In the genomic region with DNA sequence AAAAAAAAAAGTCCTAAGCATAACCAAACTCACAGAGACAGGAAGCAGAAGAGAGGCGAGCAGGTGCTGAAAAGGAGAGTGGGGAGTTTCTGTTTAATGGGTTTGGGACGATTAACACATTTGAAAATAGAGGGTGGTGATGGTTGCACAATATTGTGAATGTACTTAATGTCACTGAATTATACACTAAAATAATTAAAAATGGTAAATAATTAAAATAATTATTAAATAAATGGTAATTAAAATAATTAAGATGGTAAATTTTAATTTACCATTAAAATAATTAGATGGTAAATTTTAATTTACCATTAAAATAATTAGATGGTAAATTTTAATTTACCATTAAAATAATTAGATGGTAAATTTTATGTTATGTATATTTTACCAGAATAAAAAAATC, we compare ENCODE assay signal across 17 cellular contexts.
A peak's percentile ranks its signal among the peaks of the same experiment; 100 is the strongest.
DNase-seq lines count a peak whose midpoint lies in the region; ATAC-seq, FAIRE-seq and TF ChIP-seq lines count a peak whose summit lies in the region.
"Had no signal": no experiment of that assay in that cellular context is flagged by ENCODE, and none has a peak within 500 bp of the region (broad histone marks: within the 10 kb centered on the region; RNA-seq: fewer than 3 reads in every experiment).

No MANE protein-coding gene starts in this region.

- in situ Hi-C loops in HepG2 (cut with HindIII; ENCODE audit: extremely low pct_ligation_motif_present, low pct_unique_long_range_greater_than_20kb) = no loop called here

- no peak for TF ChIP-seq RAD21 in HepG2 (CRISPR knock-in tag; IDR thresholded peaks at IDR 0.05)

- H3K4me3 ChIP-seq in HepG2 (replicated peaks in 1 of 3; ENCODE audit: insufficient read depth in 1 of 3, low read depth in 2 of 3, low read length in 3 of 3) = no peak overlapping the region
- no peak overlapping the region for H3K4me3 ChIP-seq in right lobe of liver
- no peak overlapping the region for H3K4me3 ChIP-seq in body of pancreas

- H3K4me2 ChIP-seq in HepG2 (ENCODE audit: low read depth, low read length) = no peak overlapping the region
- H3K4me2 ChIP-seq: SK-N-SH had no signal

- no TSS peak for BruUV-seq in HepG2 (replicated peaks; lab: Mats Ljungman, UMichigan)

- intact Hi-C loops in HepG2 (cut with micrococcal nuclease; ENCODE audit: unreplicated experiment) = no loop called here
- intact Hi-C loops in right lobe of liver (cut with DNase I) = no loop called here
- intact Hi-C loops in body of pancreas (cut with DNase I) = no loop called here

- FAIRE-seq in HepG2 (lab: Jason Lieb, UNC) = no peak
- peak; percentile 83 for FAIRE-seq in endometrium (lab: Jason Lieb, UNC)

- DNase-seq in HepG2 (ENCODE audit: low spot score) = no peak
- DNase-seq in right lobe of liver = no peak
- peak; percentile 4 for DNase-seq in RPMI8226
- DNase-seq in SKM-1 treated with dmso at 0.1 percent for 144 hours (lab: John Stamatoyannopoulos, UW; ENCODE audit: unreplicated experiment) = no peak
- no peak for DNase-seq in NCI-H1694 treated with DMSO at 0.1 percent for 48 hours (lab: John Stamatoyannopoulos, UW)
- DNase-seq in body of pancreas = no peak
- DNase-seq: CD4-positive, alpha-beta memory T cell; DMS153; H9; NCI-H187; NCI-H2227 treated with DMSO at 0.1 percent for 48 hours; NCI-H510A treated with DMSO at 0.1 percent for 48 hours; NCI-H774; OCI-M1; SHP77 treated with DMSO at 0.1 percent for 48 hours; SK-N-SH had no signal

- no peak for ATAC-seq in HepG2
- no peak for ATAC-seq in right lobe of liver
- no peak for ATAC-seq in body of pancreas

- H3K9ac ChIP-seq in HepG2 (ENCODE audit: insufficient read depth, low read depth, low read length) = no peak overlapping the region
- H3K9ac ChIP-seq: SK-N-SH had no signal

- H2AFZ ChIP-seq in HepG2 (ENCODE audit: low read length) = no peak overlapping the region

- TF ChIP-seq CTCF in HepG2 (CRISPR knock-in tag; IDR thresholded peaks at IDR 0.05) = no peak
- TF ChIP-seq CTCF in right lobe of liver (IDR thresholded peaks at IDR 0.05) = no peak
- TF ChIP-seq CTCF in body of pancreas (IDR thresholded peaks at IDR 0.05) = no peak

- H3K4me1 ChIP-seq in HepG2 (ENCODE audit: insufficient read depth, low read length) (no peaks in the 10 kb centered on the region), right lobe of liver (no peaks in the 10 kb centered on the region), body of pancreas (no peaks in the 10 kb centered on the region)

- CTCF ChIA-PET in HepG2 (lab: Yijun Ruan, JAX; ENCODE audit: low intra/inter-chr PET ratio, low total read pairs) = no interaction called here

- POLR2A ChIA-PET in HepG2 (lab: Yijun Ruan, JAX) = no interaction called here

- no peak overlapping the region for H3K27ac ChIP-seq in HepG2 (ENCODE audit: extremely low read length, insufficient read depth, low read length)
- H3K27ac ChIP-seq in right lobe of liver = no peak overlapping the region
- no peak overlapping the region for H3K27ac ChIP-seq in body of pancreas

- H4K20me1 ChIP-seq in HepG2 (ENCODE audit: insufficient read depth, low read length) = no peaks in the 10 kb centered on the region

- no peak for TF ChIP-seq POLR2A in HepG2 (IDR thresholded peaks at IDR 0.05; ENCODE audit: insufficient read depth in 1 of 2, low read depth in 2 of 2, low read length in 2 of 2)
- no peak for TF ChIP-seq POLR2A in right lobe of liver (IDR thresholded peaks at IDR 0.05)
- TF ChIP-seq POLR2A in body of pancreas (IDR thresholded peaks at IDR 0.05) = no peak

- H3K79me2 ChIP-seq in HepG2 (ENCODE audit: insufficient read depth, low read length) = no peaks in the 10 kb centered on the region

- no peak for TF ChIP-seq EP300 in HepG2 (IDR thresholded peaks at IDR 0.05; ENCODE audit: low read depth in 2 of 2, low read length in 2 of 2)
- no peak for TF ChIP-seq EP300 in HepG2 (CRISPR knock-in tag; IDR thresholded peaks at IDR 0.05; ENCODE audit: borderline replicate concordance)

- H3K9me3 ChIP-seq in HepG2 (ENCODE audit: low read length) (no peaks in the 10 kb centered on the region), right lobe of liver (no peaks in the 10 kb centered on the region), body of pancreas (no peaks in the 10 kb centered on the region)
- H3K9me3 ChIP-seq: SK-N-SH had no signal

- WGBS in HepG2 (ENCODE audit: low lambda C conversion rate) = 98% methylated on average over 2 of the region's 2 CpGs
- 73% methylated on average over 2 of the region's 2 CpGs for WGBS in right lobe of liver (ENCODE audit: insufficient coverage, low coverage, low lambda C conversion rate, missing lambda C conversion rate)
- 88 to 91% methylated on average over 2 of the region's 2 CpGs for WGBS in body of pancreas, 2 donors

- peaks cover 28 to 70% of the 10 kb centered on the region in 2 experiments for H3K36me3 ChIP-seq in HepG2 (replicated peaks in 1 of 2; ENCODE audit: control insufficient read depth in 1 of 2, insufficient read depth in 2 of 2, low read length in 2 of 2)
- peaks cover 0 to 52% (median 28%) of the 10 kb centered on the region in 4 donors for H3K36me3 ChIP-seq in right lobe of liver
- peaks cover 0 to 36% of the 10 kb centered on the region in 2 donors for H3K36me3 ChIP-seq in body of pancreas (replicated peaks in 1 of 2; ENCODE audit: insufficient read depth in 1 of 2, low read depth in 2 of 2)

- H3K27me3 ChIP-seq in HepG2 (ENCODE audit: control insufficient read depth in 1 of 2, insufficient read depth in 2 of 2, low read length in 2 of 2) (no peaks in the 10 kb centered on the region), right lobe of liver (no peaks in the 10 kb centered on the region), body of pancreas (no peaks in the 10 kb centered on the region)

TF ChIP-seq in HepG2, 621 proteins besides CTCF, POLR2A, EP300 and RAD21:
- TF ChIP-seq ZBTB21 (CRISPR knock-in tag; IDR thresholded peaks at IDR 0.05) (no peak), CEBPB (IDR thresholded peaks at IDR 0.05; ENCODE audit: borderline replicate concordance, low read depth, low read length) (0 out of 2 replicates have a peak, but pooled peaks have one; percentile 27)
